Comparison of ENCODE assay signal across 9 cellular contexts in the genomic region with DNA sequence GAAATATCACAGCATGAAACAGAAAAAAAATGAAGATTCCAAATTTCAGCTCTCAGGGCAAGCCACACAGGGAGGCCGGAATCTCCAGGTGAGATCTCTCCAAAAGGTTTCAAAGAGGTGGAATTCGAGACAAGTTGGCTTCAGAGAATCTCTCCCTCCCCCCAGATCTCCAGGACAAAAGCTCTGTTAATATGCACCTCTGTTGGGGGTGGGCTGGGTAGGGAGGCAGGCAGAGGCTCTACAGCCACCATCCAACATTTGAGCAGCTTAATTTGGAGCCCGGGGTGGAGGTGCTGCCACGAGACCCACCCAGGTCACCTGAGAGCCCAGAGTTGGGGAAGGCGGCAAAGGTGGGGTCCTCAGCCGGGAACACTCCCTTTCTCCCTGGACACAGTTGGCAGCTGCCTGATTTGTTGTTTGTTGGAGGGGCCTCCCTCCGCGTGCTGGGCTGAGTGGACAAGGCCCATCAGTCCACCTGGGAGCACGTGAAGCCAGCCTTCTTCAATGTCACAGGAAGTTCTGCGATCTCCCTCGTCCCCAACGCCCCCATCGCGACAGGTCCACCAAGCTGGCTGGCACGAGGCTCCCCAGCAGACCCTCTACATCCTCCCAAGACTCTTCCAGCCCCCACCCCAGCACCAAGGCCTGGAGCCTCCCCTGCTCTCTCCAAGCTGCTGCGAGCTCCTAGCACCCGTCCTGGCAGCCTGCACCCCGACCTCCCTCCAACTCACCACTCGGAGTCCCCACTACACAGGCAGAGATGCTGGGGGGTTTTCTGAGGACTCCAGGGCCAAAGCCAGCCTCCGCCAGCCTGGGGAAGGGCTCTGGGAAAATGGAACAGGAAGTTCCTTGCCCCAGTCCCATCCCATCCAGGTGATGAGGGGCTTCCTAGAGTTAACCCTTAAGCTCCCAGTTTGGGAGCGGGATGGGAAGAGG. TPM values are rescaled to one million over a fixed set of nuclear protein-coding genes. Genes with fewer than 3 reads are reported as not detected.
DNase-seq lines count a peak whose midpoint lies in the region; ATAC-seq and TF ChIP-seq lines count a peak whose summit lies in the region.
"Had no signal": no experiment of that assay in that cellular context is flagged by ENCODE, and none has a peak within 500 bp of the region (broad histone marks: within the 10 kb centered on the region; RNA-seq: fewer than 3 reads in every experiment).

A gene (minus strand): TSS at position 836 of the 936 bp plus-strand sequence. CDS start 6,357 bp downstream, outside the sequence.

- H3K36me3 ChIP-seq in BJ (ENCODE audit: control insufficient read depth, insufficient read depth, low read length): no peaks in the 10 kb centered on the region
- H3K36me3 ChIP-seq in HUES64 (ENCODE audit: insufficient read depth, low read length): peaks cover 12% of the 10 kb centered on the region
- H3K36me3 ChIP-seq in HAP-1 (replicated peaks): no peaks in the 10 kb centered on the region

- H3K9me3 Mint-ChIP-seq in dendritic cell treated with granulocyte-macrophage colony-stimulating factor and Interleukin-4, amounts not matched to agents 40 ng/mL and 50 ng/mL, for 4 days: no peaks in the 10 kb centered on the region
- no peaks in the 10 kb centered on the region for H3K9me3 Mint-ChIP-seq in naive B cell

- H3K4me1 ChIP-seq in HUES64 (ENCODE audit: insufficient read depth, low read length): peaks cover 20% of the 10 kb centered on the region
- H3K4me1 ChIP-seq in HAP-1: peaks cover 22% of the 10 kb centered on the region

- intact Hi-C loops in dendritic cell treated with granulocyte-macrophage colony-stimulating factor and Interleukin-4, amounts not matched to agents 40 ng/mL and 50 ng/mL, for 4 days (cut with micrococcal nuclease): no loop called here

- H3K27ac Mint-ChIP-seq in dendritic cell treated with granulocyte-macrophage colony-stimulating factor and Interleukin-4, amounts not matched to agents 40 ng/mL and 50 ng/mL, for 4 days: peak within 1 kb of the TSS; percentile 61
- H3K27ac Mint-ChIP-seq in naive B cell: peak within 1 kb of the TSS in 3 of 6 donors; percentile 56 to 90 (median 85)

- POLR2A ChIA-PET in BJ (lab: Charles Lee): no interaction called here

- H3K9ac ChIP-seq in HUES64 (ENCODE audit: low read depth, low read length): peak within 1 kb of the TSS; percentile 94

- H3K9me3 ChIP-seq in HUES64 (ENCODE audit: insufficient read depth, low read depth, low read length) (no peaks in the 10 kb centered on the region), HAP-1 (no peaks in the 10 kb centered on the region)

- TF ChIP-seq CTCF in BJ (IDR thresholded peaks at IDR 0.05; ENCODE audit: insufficient read depth, low read depth, low read length): no peak

- peaks cover 51% of the 10 kb centered on the region for H3K4me1 Mint-ChIP-seq in dendritic cell treated with granulocyte-macrophage colony-stimulating factor and Interleukin-4, amounts not matched to agents 40 ng/mL and 50 ng/mL, for 4 days (ENCODE audit: low read depth)
- H3K4me1 Mint-ChIP-seq in naive B cell: peaks cover 22 to 52% (median 29%) of the 10 kb centered on the region in 3 donors

- CTCF ChIA-PET in BJ (lab: Yijun Ruan, JAX): interaction anchor here (1.2 to 3.0 kb wide), 7 partner anchors 11 to 68 kb away, joined by 3 to 15 read pairs (median 5); no protein-coding TSS in a partner anchor

- ATAC-seq in naive B cell (ENCODE audit: low read depth in 2 of 2) (no peak), GM21528 (IDR thresholded peaks at IDR 0.05; ENCODE audit: low FRiP score, unreplicated experiment) (no peak)

- WGBS in HUES64: 0% methylated on average over 21 of the region's 21 CpGs

- peak within 1 kb of the TSS; percentile 94 for H3K27ac ChIP-seq in HUES64 (ENCODE audit: low read depth, low read length)

- peak within 1 kb of the TSS; percentile 69 for H3K4me3 Mint-ChIP-seq in dendritic cell treated with granulocyte-macrophage colony-stimulating factor and Interleukin-4, amounts not matched to agents 40 ng/mL and 50 ng/mL, for 4 days
- H3K4me3 Mint-ChIP-seq in naive B cell: peak within 1 kb of the TSS; percentile 71 to 91 (median 80)

- DNase-seq in BJ (ENCODE audit: low read depth) (no peak), naive B cell (no peak), hepatic stellate cell (ENCODE audit: low spot score) (no peak), amygdala (lab: John Stamatoyannopoulos, UW) (no peak), HAP-1 (ENCODE audit: low spot score in 2 of 2) (no peak)
- DNase-seq: NCI-H187 treated with DMSO at 0.1 percent for 48 hours had no signal

- peaks cover 16% of the 10 kb centered on the region for H3K27me3 Mint-ChIP-seq in dendritic cell treated with granulocyte-macrophage colony-stimulating factor and Interleukin-4, amounts not matched to agents 40 ng/mL and 50 ng/mL, for 4 days
- no peaks in the 10 kb centered on the region for H3K27me3 Mint-ChIP-seq in naive B cell

- H3K4me3 ChIP-seq in BJ (ENCODE audit: low read depth, low read length) (peak within 1 kb of the TSS; percentile 20; the same call in 1 of the 2 replicates), HUES64 (ENCODE audit: low read length) (peak within 1 kb of the TSS; percentile 76), HAP-1 (no peak within 1 kb of the TSS)

- in situ Hi-C loops in HAP-1 (cut with MboI; ENCODE audit: low sequenced_read_pairs): loop anchor here (5.0 kb wide), 1 partner anchor 49 kb away; no protein-coding TSS in a partner anchor

- H3K27me3 ChIP-seq in BJ (ENCODE audit: control insufficient read depth, insufficient read depth, low read length) (peaks cover 17% of the 10 kb centered on the region), HUES64 (ENCODE audit: insufficient read depth, low read length) (no peaks in the 10 kb centered on the region), HAP-1 (ENCODE audit: low read depth) (no peaks in the 10 kb centered on the region)

- no peaks in the 10 kb centered on the region for H3K36me3 Mint-ChIP-seq in dendritic cell treated with granulocyte-macrophage colony-stimulating factor and Interleukin-4, amounts not matched to agents 40 ng/mL and 50 ng/mL, for 4 days (ENCODE audit: low read depth)
- H3K36me3 Mint-ChIP-seq in naive B cell: no peaks in the 10 kb centered on the region

RNA-seq across cellular contexts. Expression of the gene that starts here (rescaled TPM):
- polyA plus RNA-seq in BJ (2011; rRNA removed) (not detected in 2 replicates), naive B cell (ENCODE audit: low read depth in 6 of 6) (not detected)
- not detected in 2 replicates for polyA minus RNA-seq in BJ (2011; rRNA and poly(A)+ RNA removed)
- 111 TPM for polyA plus RNA-seq in HUES64 (2013, experiment 1 of 2)
- polyA plus RNA-seq in HUES64 (2013, experiment 2 of 2): 95.7 TPM
